ENCODE assay signal across 8 cellular contexts in the genomic region with DNA sequence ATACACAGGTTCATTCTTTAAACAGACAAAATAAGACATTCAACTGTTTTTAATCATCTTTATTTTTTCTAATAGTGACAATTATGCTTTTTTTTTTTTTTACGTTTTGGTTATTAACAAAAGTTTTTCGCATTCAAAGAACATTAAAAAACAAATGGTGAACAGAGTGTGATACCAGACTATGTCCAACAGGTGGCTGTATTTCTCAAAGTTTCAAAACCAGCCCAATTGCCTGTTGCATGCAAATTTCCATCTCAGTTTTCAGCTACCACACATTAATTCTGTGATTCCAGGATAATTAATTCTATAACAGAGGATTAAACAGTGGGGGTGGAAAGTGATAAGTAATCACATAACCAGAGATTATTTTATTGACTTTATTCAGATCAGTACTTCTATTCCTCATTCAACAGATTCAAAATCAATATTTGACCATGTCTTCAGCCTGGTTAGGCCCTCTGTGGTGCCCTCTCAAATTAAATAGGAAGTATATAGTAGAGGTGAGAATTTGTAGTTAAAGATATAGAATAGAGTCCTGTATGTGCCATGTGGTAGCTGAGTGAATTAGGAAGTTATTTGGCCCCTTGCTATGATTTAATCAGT.
A peak's percentile ranks its signal among the peaks of the same experiment; 100 is the strongest.
DNase-seq lines count a peak whose midpoint lies in the region; ATAC-seq, FAIRE-seq and TF ChIP-seq lines count a peak whose summit lies in the region.

No MANE protein-coding gene starts in this region.

- H3K4me3 Mint-ChIP-seq in natural killer cell treated with Interleukin-12 subunit alpha and Interleukin-12 subunit beta and Interleukin-15 and Interleukin-18, amount 100 ng/mL, for 72 hours: no peak overlapping the region

- no peak overlapping the region for H3K4me2 ChIP-seq in OCI-LY1 (ENCODE audit: low read length)

- H3K27me3 ChIP-seq in OCI-LY1 (ENCODE audit: insufficient read depth, low read length) (no peaks in the 10 kb centered on the region), prostate gland (replicated peaks; ENCODE audit: insufficient read depth) (no peaks in the 10 kb centered on the region)

- peaks cover 11% of the 10 kb centered on the region for H3K9me3 Mint-ChIP-seq in natural killer cell treated with Interleukin-12 subunit alpha and Interleukin-12 subunit beta and Interleukin-15 and Interleukin-18, amount 100 ng/mL, for 72 hours

- no peaks in the 10 kb centered on the region for H3K4me1 ChIP-seq in OCI-LY1 (ENCODE audit: insufficient read depth, low read length, severe bottlenecking)
- no peaks in the 10 kb centered on the region for H3K4me1 ChIP-seq in prostate gland (replicated peaks)

- 31% methylated on average over 2 of the region's 2 CpGs for WGBS in prostate gland

- peaks cover 4% of the 10 kb centered on the region for H3K36me3 Mint-ChIP-seq in natural killer cell treated with Interleukin-12 subunit alpha and Interleukin-12 subunit beta and Interleukin-15 and Interleukin-18, amount 100 ng/mL, for 72 hours

- H3K4me1 Mint-ChIP-seq in natural killer cell treated with Interleukin-12 subunit alpha and Interleukin-12 subunit beta and Interleukin-15 and Interleukin-18, amount 100 ng/mL, for 72 hours (ENCODE audit: low read depth in 2 of 2): no peaks in the 10 kb centered on the region

- H3K36me3 ChIP-seq in OCI-LY1 (ENCODE audit: insufficient read depth, low read length): no peaks in the 10 kb centered on the region
- H3K36me3 ChIP-seq in prostate gland: no peaks in the 10 kb centered on the region

- H3K79me2 ChIP-seq in OCI-LY1 (ENCODE audit: insufficient read depth, low read length): no peaks in the 10 kb centered on the region

- H3K4me3 ChIP-seq in AG10803 (ENCODE audit: low read length) (no peak overlapping the region), OCI-LY1 (ENCODE audit: low read depth, low read length, poor library complexity, severe bottlenecking) (no peak overlapping the region), prostate gland (no peak overlapping the region)

- H3K27ac ChIP-seq in OCI-LY1 (ENCODE audit: low read depth, low read length, poor library complexity, severe bottlenecking) (no peak overlapping the region), prostate gland (no peak overlapping the region)

- no peak overlapping the region for H2AFZ ChIP-seq in OCI-LY1 (ENCODE audit: low read length)

- H3F3A ChIP-seq in OCI-LY1 (ENCODE audit: insufficient read depth, low read length): no peaks in the 10 kb centered on the region

- ATAC-seq in HG02981 (IDR thresholded peaks at IDR 0.05; ENCODE audit: unreplicated experiment) (peak; percentile 87), HG03439 (IDR thresholded peaks at IDR 0.05; ENCODE audit: unreplicated experiment) (no peak)
- no peak for ATAC-seq in natural killer cell treated with Interleukin-12 subunit alpha and Interleukin-12 subunit beta and Interleukin-15 and Interleukin-18, amount 100 ng/mL, for 72 hours

- TF ChIP-seq POLR2A in erythroblast (IDR thresholded peaks at IDR 0.05; ENCODE audit: low read length) (no peak), prostate gland (IDR thresholded peaks at IDR 0.05) (no peak)

- peak; percentile 81 for TF ChIP-seq CTCF in AG10803 (conservative IDR thresholded peaks at IDR 0.05; ENCODE audit: low read length)
- peak; percentile 69 for TF ChIP-seq CTCF in OCI-LY1 (IDR thresholded peaks at IDR 0.05; ENCODE audit: low read length)
- peak; percentile 11 to 73 (median 60) for TF ChIP-seq CTCF in prostate gland (IDR thresholded peaks at IDR 0.05)

- intact Hi-C loops in prostate gland (cut with DNase I): loop anchor here (5.0 to 10.0 kb wide), 4 partner anchors 151 to 761 kb away; no protein-coding TSS in a partner anchor

- peak; percentile 76 for FAIRE-seq in GM18507 (lab: Jason Lieb, UNC)

- peaks cover 0 to 2% of the 10 kb centered on the region in 2 donors for H3K27me3 Mint-ChIP-seq in natural killer cell treated with Interleukin-12 subunit alpha and Interleukin-12 subunit beta and Interleukin-15 and Interleukin-18, amount 100 ng/mL, for 72 hours

- H3K9me2 ChIP-seq in OCI-LY1 (ENCODE audit: low read depth, low read length): no peaks in the 10 kb centered on the region

- no peak overlapping the region for H3K9ac ChIP-seq in OCI-LY1 (ENCODE audit: low read length)

- no peaks in the 10 kb centered on the region for H3K9me3 ChIP-seq in OCI-LY1 (ENCODE audit: low read length)
- no peaks in the 10 kb centered on the region for H3K9me3 ChIP-seq in prostate gland

- DNase-seq in AG10803 (ENCODE audit: low read depth) (peak; percentile 58), GM18507 (ENCODE audit: extremely low spot score, insufficient read length, low read depth) (no peak), erythroblast (lab: John Stamatoyannopoulos, UW) (peak; percentile 33 to 45), prostate gland (ENCODE audit: low spot score) (no peak)
- DNase-seq in natural killer cell treated with Interleukin-12 subunit alpha and Interleukin-12 subunit beta and Interleukin-15 and Interleukin-18, amount 100 ng/mL, for 72 hours (ENCODE audit: low spot score): no peak

- no peak overlapping the region for H3K27ac Mint-ChIP-seq in natural killer cell treated with Interleukin-12 subunit alpha and Interleukin-12 subunit beta and Interleukin-15 and Interleukin-18, amount 100 ng/mL, for 72 hours

- H4K20me1 ChIP-seq in OCI-LY1 (ENCODE audit: insufficient read depth, low read length): no peaks in the 10 kb centered on the region

Comparison
In these comparisons a context has a peak if more than half of its experiments do, and no peak if none do; other contexts are left out.
1. DNase-seq: peak in AG10803 (single experiment) and erythroblast (2 of 2); none in GM18507 (single experiment), prostate gland (single experiment) and natural killer cell treated with Interleukin-12 subunit alpha and Interleukin-12 subunit beta and Interleukin-15 and Interleukin-18, amount 100 ng/mL, for 72 hours (single experiment).
2. Peak in every context shown above with its lines, with median percentiles within 50 percentile points of each other: CTCF ChIP-seq.